Comparison of ENCODE assay signal across 21 cellular contexts in genomic region chr20:45959126-45959525, GRCh38. TPM values are rescaled to one million over a fixed set of nuclear protein-coding genes. Genes with fewer than 3 reads are reported as not detected.
DNase-seq lines count a peak whose midpoint lies in the region; ATAC-seq, FAIRE-seq and TF ChIP-seq lines count a peak whose summit lies in the region.
"Had no signal": no experiment of that assay in that cellular context is flagged by ENCODE, and none has a peak within 500 bp of the region (broad histone marks: within the 10 kb centered on the region; RNA-seq: fewer than 3 reads in every experiment).

No MANE protein-coding gene starts in this region.

- ATAC-seq in T-helper 17 cell (no peak), right lobe of liver (no peak), sciatic nerve (no peak), HG02642 (IDR thresholded peaks at IDR 0.05; ENCODE audit: poor library complexity, unreplicated experiment) (no peak)

- peaks cover 4% of the 10 kb centered on the region for H3K4me1 Mint-ChIP-seq in T-helper 17 cell

- TF ChIP-seq CTCF in right lobe of liver (IDR thresholded peaks at IDR 0.05) = no peak

- H3K18ac ChIP-seq in mesenchymal stem cell (ENCODE audit: low read depth in 1 of 2, low read length in 2 of 2) = no peak overlapping the region

- intact Hi-C loops in right lobe of liver (cut with DNase I) (loop anchor here in 1 of 2 donors (10.0 kb wide), 1 partner anchor 144 kb away; the partner anchor contains the start of gene UBE2C), sciatic nerve (cut with DNase I) (loop anchor here (10.0 kb wide), 1 partner anchor 64 kb away; the partner anchor contains the start of genes CTSA and NEURL2)

- H3K4ac ChIP-seq in mesenchymal stem cell (ENCODE audit: low read depth in 1 of 2, low read length in 2 of 2) = no peak overlapping the region

- H2BK15ac ChIP-seq in mesenchymal stem cell (ENCODE audit: low read depth, poor library complexity, severe bottlenecking) = no peak overlapping the region

- no peaks in the 10 kb centered on the region for H3K27me3 Mint-ChIP-seq in T-helper 17 cell
- H3K27me3 Mint-ChIP-seq: CD8-positive, alpha-beta memory T cell had no signal

- no peak overlapping the region for H2BK120ac ChIP-seq in mesenchymal stem cell (ENCODE audit: low read depth, low read length)

- H3K36me3 ChIP-seq in right lobe of liver (peaks cover 0 to 77% (median 37%) of the 10 kb centered on the region in 4 donors), mesenchymal stem cell (ENCODE audit: control insufficient read depth in 1 of 2, insufficient read depth in 2 of 2, low read depth in 1 of 2, low read length in 2 of 2) (peaks cover 73 to 87% of the 10 kb centered on the region in 2 experiments)

- H3K4me3 ChIP-seq in right lobe of liver = no peak overlapping the region
- no peak overlapping the region for H3K4me3 ChIP-seq in mesenchymal stem cell (ENCODE audit: insufficient read depth in 1 of 2, low read depth in 1 of 2, low read length in 2 of 2)
- H3K4me3 ChIP-seq: BLaER1 treated with 17β-estradiol and CSF1 and Interleukin-3, amounts not matched to agents 10 nM and 100 nM had no signal

- no peak overlapping the region for H2AFZ ChIP-seq in mesenchymal stem cell (ENCODE audit: low read depth, low read length)

- H3K27ac ChIP-seq in right lobe of liver (no peak overlapping the region), mesenchymal stem cell (ENCODE audit: low read length, poor library complexity, severe bottlenecking) (no peak overlapping the region)
- H3K27ac ChIP-seq: BLaER1 treated with 17β-estradiol and CSF1 and Interleukin-3, amounts not matched to agents 10 nM and 100 nM had no signal

- no peak overlapping the region for H3K9ac ChIP-seq in mesenchymal stem cell (ENCODE audit: low read length)
- H3K9ac ChIP-seq: BLaER1 treated with 17β-estradiol and CSF1 and Interleukin-3, amounts not matched to agents 10 nM and 100 nM had no signal

- no peak overlapping the region for H2AK5ac ChIP-seq in mesenchymal stem cell (ENCODE audit: low read length, severe bottlenecking)

- TF ChIP-seq POLR2A in GM12892 (IDR thresholded peaks at IDR 0.05; ENCODE audit: low read depth, low read length) (0 out of 2 replicates have a peak, but pooled peaks have one; percentile 19), right lobe of liver (IDR thresholded peaks at IDR 0.05) (no peak)

- peaks cover 32% of the 10 kb centered on the region for H3K79me1 ChIP-seq in mesenchymal stem cell (replicated peaks; ENCODE audit: low read length, poor library complexity, severe bottlenecking)

- peaks cover 8% of the 10 kb centered on the region for H3K36me3 Mint-ChIP-seq in T-helper 17 cell (ENCODE audit: low read depth)

- H3K4me2 ChIP-seq in mesenchymal stem cell (ENCODE audit: low read length, poor library complexity, severe bottlenecking) = no peak overlapping the region
- H3K4me2 ChIP-seq: BLaER1 treated with 17β-estradiol and CSF1 and Interleukin-3, amounts not matched to agents 10 nM and 100 nM had no signal

- 60% methylated on average over 3 of the region's 16 CpGs for WGBS in right lobe of liver (ENCODE audit: insufficient coverage, low coverage, low lambda C conversion rate, missing lambda C conversion rate)
- 92% methylated on average over 16 of the region's 16 CpGs for WGBS in mesenchymal stem cell

- FAIRE-seq in GM12892 (lab: Jason Lieb, UNC) (no peak), frontal cortex (lab: Jason Lieb, UNC) (no peak)
- FAIRE-seq: RCC 7860 had no signal

- H3K4me3 Mint-ChIP-seq in T-helper 17 cell = no peak overlapping the region
- H3K4me3 Mint-ChIP-seq: CD8-positive, alpha-beta memory T cell had no signal

- no peak overlapping the region for H4K91ac ChIP-seq in mesenchymal stem cell (ENCODE audit: low read length)

- H2BK5ac ChIP-seq in mesenchymal stem cell (ENCODE audit: low read depth, low read length, poor library complexity, severe bottlenecking) = no peak overlapping the region

- no peak overlapping the region for H2BK12ac ChIP-seq in mesenchymal stem cell (ENCODE audit: low read length in 2 of 2)

- H3K14ac ChIP-seq in mesenchymal stem cell (ENCODE audit: low read length in 2 of 2) = no peak overlapping the region

- H4K8ac ChIP-seq in mesenchymal stem cell (ENCODE audit: low read length) = no peak overlapping the region

- no peaks in the 10 kb centered on the region for H3K4me1 ChIP-seq in right lobe of liver
- no peaks in the 10 kb centered on the region for H3K4me1 ChIP-seq in mesenchymal stem cell (ENCODE audit: control insufficient read depth, insufficient read depth, low read depth, low read length)

- H3K27me3 ChIP-seq in right lobe of liver (no peaks in the 10 kb centered on the region), mesenchymal stem cell (ENCODE audit: control insufficient read depth in 1 of 2, insufficient read depth in 1 of 2, low read length in 2 of 2) (no peaks in the 10 kb centered on the region)
- H3K27me3 ChIP-seq: BLaER1 treated with 17β-estradiol and CSF1 and Interleukin-3, amounts not matched to agents 10 nM and 100 nM had no signal

- H3K9me3 ChIP-seq in T-helper 17 cell (ENCODE audit: control insufficient read depth, low read length, poor library complexity, severe bottlenecking) = no peaks in the 10 kb centered on the region
- no peaks in the 10 kb centered on the region for H3K9me3 ChIP-seq in right lobe of liver
- H3K9me3 ChIP-seq in mesenchymal stem cell (ENCODE audit: control insufficient read depth, low read length) = no peaks in the 10 kb centered on the region

- no peak for DNase-seq in GM12892 (ENCODE audit: insufficient read length)
- DNase-seq in T-helper 17 cell = no peak
- peak in 2 of 3 donors; percentile 32 to 40 for DNase-seq in right lobe of liver
- peak; percentile 56 for DNase-seq in sciatic nerve (ENCODE audit: low spot score)
- no peak for DNase-seq in mesenchymal stem cell
- no peak for DNase-seq in frontal cortex (ENCODE audit: low spot score in 2 of 2)
- no peak for DNase-seq in GOT3 (lab: John Stamatoyannopoulos, UW)
- DNase-seq: CD8-positive, alpha-beta memory T cell; DMS53; HCEC 1CT; MM.1S; NCI-H1092; NCI-H146; NCI-H2029 treated with DMSO at 0.1 percent for 48 hours; NCI-H2171 treated with DMSO at 0.1 percent for 48 hours; NK-92 treated with Interleukin-12 subunit alpha and Interleukin-12 subunit beta, amount 100 ng/mL, for 24 hours had no signal

- H3K27ac Mint-ChIP-seq in T-helper 17 cell = peak overlapping the region; percentile 34

- H3K23ac ChIP-seq in mesenchymal stem cell (ENCODE audit: low read length in 2 of 2) = no peak overlapping the region

RNA-seq across cellular contexts. Expression of gene ZNF335, which starts 12.9 kb away (rescaled TPM):
- 10.0 TPM for polyA plus RNA-seq in GM12892 (2012; ENCODE audit: missing spikeins)
- total RNA-seq in T-helper 17 cell = 100 to 1,000 TPM in 1 of 2 donors, 10 to 100 TPM in 1; 95.1 to 129 TPM
- 1 to 10 TPM; 6.5 to 9.3 (median 7.8) TPM for total RNA-seq in right lobe of liver
- total RNA-seq in sciatic nerve = 22.3 TPM
- 9.5 TPM for polyA plus RNA-seq in mesenchymal stem cell (2013, experiment 1 of 2)
- polyA plus RNA-seq in mesenchymal stem cell (2013, experiment 2 of 2) = 9.3 TPM
- 12.6 TPM for total RNA-seq in frontal cortex

RNA-seq across cellular contexts. Expression of gene PCIF1, which starts 24.6 kb away (rescaled TPM):
- polyA plus RNA-seq in GM12892 (2012; ENCODE audit: missing spikeins) = 18.1 TPM
- total RNA-seq in T-helper 17 cell (10 to 100 TPM; 72.4 to 73.7 TPM), right lobe of liver (10 to 100 TPM in 2 of 6 experiments, 1 to 10 TPM in 4; 7.8 to 12.1 (median 9.5) TPM), sciatic nerve (38.2 TPM), frontal cortex (9.0 TPM)
- polyA plus RNA-seq in mesenchymal stem cell (2013, experiment 1 of 2) = 16.7 TPM
- 17.3 TPM for polyA plus RNA-seq in mesenchymal stem cell (2013, experiment 2 of 2)

RNA-seq across cellular contexts. Expression of gene PLTP, which starts 47.2 kb away (rescaled TPM):
- 12.6 TPM for polyA plus RNA-seq in GM12892 (2012; ENCODE audit: missing spikeins)
- total RNA-seq in T-helper 17 cell = 1 to 10 TPM in 1 of 2 donors, not detected in 1; 1.5 TPM
- total RNA-seq in right lobe of liver = 10 to 100 TPM in 5 of 6 experiments, 1 to 10 TPM in 1; 9.6 to 70.2 (median 35.6) TPM
- total RNA-seq in sciatic nerve = 95.4 TPM
- 175 TPM for polyA plus RNA-seq in mesenchymal stem cell (2013, experiment 1 of 2)
- polyA plus RNA-seq in mesenchymal stem cell (2013, experiment 2 of 2) = 164 TPM
- 19.2 TPM for total RNA-seq in frontal cortex

RNA-seq across cellular contexts. Expression of gene MMP9, which starts 49.6 kb away (rescaled TPM):
- 0.15 TPM for polyA plus RNA-seq in GM12892 (2012; ENCODE audit: missing spikeins)
- total RNA-seq in T-helper 17 cell (1 to 10 TPM; 2.6 to 2.7 TPM), right lobe of liver (1 to 10 TPM in 4 of 6 experiments, under 1 TPM in 2; 0.61 to 2.4 (median 1.3) TPM), sciatic nerve (5.0 TPM), frontal cortex (under 0.01 TPM)
- polyA plus RNA-seq in mesenchymal stem cell (2013, experiment 1 of 2) = not detected
- polyA plus RNA-seq in mesenchymal stem cell (2013, experiment 2 of 2) = not detected
- total RNA-seq: LHCN-M2, NCI-H460 had no signal
- polyA plus RNA-seq: CD8-positive, alpha-beta memory T cell had no signal

Comparison
In these comparisons a context has a peak if more than half of its experiments do, and no peak if none do; other contexts are left out.
1. DNase-seq: peak in right lobe of liver (2 of 3) and sciatic nerve (single experiment); none in GM12892 (single experiment), T-helper 17 cell (0 of 3), mesenchymal stem cell (single experiment), frontal cortex (0 of 2) and GOT3 (single experiment).